In the genomic region with DNA sequence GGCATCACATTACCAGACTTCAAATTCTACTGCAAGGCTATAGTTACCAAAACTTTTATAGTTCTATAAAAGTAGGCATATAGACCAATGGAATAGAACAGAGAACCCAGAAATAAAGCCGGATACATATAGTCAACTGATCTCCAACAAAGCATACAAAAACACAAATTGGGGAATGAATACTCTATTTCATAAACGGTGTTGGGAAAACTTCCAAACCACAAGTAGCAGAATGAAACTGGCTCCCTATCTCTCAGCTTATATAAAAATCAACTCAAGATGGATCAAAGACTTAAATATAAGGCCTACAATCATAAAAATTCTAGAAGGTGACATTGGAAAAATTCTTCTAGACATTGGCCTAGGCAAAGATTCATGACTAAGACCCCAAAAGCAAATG, we compare ENCODE assay signal across 34 cellular contexts.
"Had no signal": no experiment of that assay in that cellular context is flagged by ENCODE, and none has a peak within 500 bp of the region (broad histone marks: within the 10 kb centered on the region; RNA-seq: fewer than 3 reads in every experiment).

No MANE protein-coding gene starts in this region.

- H3K4me1 Mint-ChIP-seq: activated CD4-positive, alpha-beta T cell treated with anti-CD3 and anti-CD28 coated beads for 36 hours; activated CD8-positive, alpha-beta memory T cell treated with anti-CD3 and anti-CD28 coated beads, Interleukin-2, amount 10 ng/mL, durations not matched to agents 7 days and 5 days; activated naive CD8-positive, alpha-beta T cell treated with anti-CD3 and anti-CD28 coated beads for 36 hours; brain; WTC11 had no signal

- DNase-seq: activated CD4-positive, alpha-beta memory T cell treated with anti-CD3 and anti-CD28 coated beads for 36 hours; activated CD4-positive, alpha-beta T cell treated with anti-CD3 and anti-CD28 coated beads for 36 hours; activated CD4-positive, alpha-beta T cell treated with anti-CD3 and anti-CD28 coated beads, Interleukin-2, amount 10 ng/mL, durations not matched to agents 7 days and 5 days; activated CD8-positive, alpha-beta memory T cell treated with anti-CD3 and anti-CD28 coated beads for 24 hours; activated CD8-positive, alpha-beta memory T cell treated with anti-CD3 and anti-CD28 coated beads, Interleukin-2, amount 10 ng/mL, durations not matched to agents 7 days and 5 days; activated CD8-positive, alpha-beta memory T cell treated with anti-CD3 and anti-CD28 coated beads, Interleukin-2, amount 50 U/mL, for 48 hours; activated effector memory CD4-positive, alpha-beta T cell treated with anti-CD3 and anti-CD28 coated beads, Interleukin-2, amount 50 U/mL, for 16 hours; activated naive CD4-positive, alpha-beta T cell; activated naive CD4-positive, alpha-beta T cell treated with anti-CD3 and anti-CD28 coated beads, Interleukin-2, amount 50 U/mL, for 16 hours; activated naive CD8-positive, alpha-beta T cell treated with anti-CD3 and anti-CD28 coated beads for 36 hours; activated T-cell treated with anti-CD3 and anti-CD28 coated beads, Interleukin-2, amount 50 U/mL, for 48 hours; amygdala; caudate nucleus; cerebellar nuclear complex; NCI-H1105; NCI-H1436; NCI-H1694 treated with DMSO at 0.1 percent for 48 hours; NCI-H2029; NCI-H510A; NCI-H526; NCI-H748 treated with DMSO at 0.1 percent for 48 hours; NK-92 treated with Interleukin-12 subunit alpha and Interleukin-12 subunit beta, amount 100 ng/mL, for 24 hours; PC-9; Right ventricle myocardium superior had no signal

- H3K4me3 ChIP-seq: ascending aorta, K562, PC-9, SK-N-MC had no signal

- H3K27me3 ChIP-seq: ascending aorta had no signal

- H3K27ac Mint-ChIP-seq: activated CD4-positive, alpha-beta memory T cell treated with anti-CD3 and anti-CD28 coated beads for 36 hours; activated CD4-positive, alpha-beta T cell treated with anti-CD3 and anti-CD28 coated beads for 36 hours; activated CD4-positive, alpha-beta T cell treated with anti-CD3 and anti-CD28 coated beads, Interleukin-2, amount 10 ng/mL, durations not matched to agents 7 days and 5 days; activated CD8-positive, alpha-beta memory T cell treated with anti-CD3 and anti-CD28 coated beads, Interleukin-2, amount 10 ng/mL, durations not matched to agents 7 days and 5 days; activated naive CD8-positive, alpha-beta T cell treated with anti-CD3 and anti-CD28 coated beads for 36 hours; brain; T-helper 1 cell treated with Interleukin-12 subunit alpha and Interleukin-12 subunit beta and Interleukin-4 antibody, amounts not matched to agents 30 μg/mL and 1 μg/mL, for 36 hours; T-helper 2 cell treated with Interferon-gamma antibody and Interleukin-4, amounts not matched to agents 5 μg/mL and 100 μg/mL, for 36 hours; WTC11 had no signal

- H2AFZ ChIP-seq: PC-9 had no signal

- ATAC-seq: activated CD4-positive, alpha-beta T cell treated with anti-CD3 and anti-CD28 coated beads for 36 hours; activated CD4-positive, CD25-positive, alpha-beta regulatory T cell treated with anti-CD3 and anti-CD28 coated beads, Interleukin-2, amount 50 U/mL, for 24 hours; activated CD8-positive, alpha-beta memory T cell treated with anti-CD3 and anti-CD28 coated beads, Interleukin-2, amount 10 ng/mL, durations not matched to agents 7 days and 5 days; K562; WTC11 had no signal

- H3K4me2 ChIP-seq: PC-9 had no signal

- FAIRE-seq: bronchial epithelial cell, K562, RCC 7860 had no signal

- H3K27me3 Mint-ChIP-seq: activated CD4-positive, alpha-beta T cell treated with anti-CD3 and anti-CD28 coated beads, Interleukin-2, amount 10 ng/mL, durations not matched to agents 7 days and 5 days; activated naive CD8-positive, alpha-beta T cell treated with anti-CD3 and anti-CD28 coated beads for 36 hours had no signal

- H3K27ac ChIP-seq: ascending aorta, PC-9, SK-N-MC had no signal

- H3K36me3 Mint-ChIP-seq: activated CD4-positive, alpha-beta memory T cell treated with anti-CD3 and anti-CD28 coated beads for 36 hours; activated CD8-positive, alpha-beta memory T cell treated with anti-CD3 and anti-CD28 coated beads, Interleukin-2, amount 10 ng/mL, durations not matched to agents 7 days and 5 days; activated naive CD8-positive, alpha-beta T cell treated with anti-CD3 and anti-CD28 coated beads for 36 hours; brain; WTC11 had no signal

- H3K4me3 Mint-ChIP-seq: activated CD4-positive, alpha-beta memory T cell treated with anti-CD3 and anti-CD28 coated beads for 36 hours; activated CD4-positive, alpha-beta T cell treated with anti-CD3 and anti-CD28 coated beads for 36 hours; activated CD4-positive, alpha-beta T cell treated with anti-CD3 and anti-CD28 coated beads, Interleukin-2, amount 10 ng/mL, durations not matched to agents 7 days and 5 days; activated CD8-positive, alpha-beta memory T cell treated with anti-CD3 and anti-CD28 coated beads, Interleukin-2, amount 10 ng/mL, durations not matched to agents 7 days and 5 days; activated naive CD8-positive, alpha-beta T cell treated with anti-CD3 and anti-CD28 coated beads for 36 hours; brain; T-helper 1 cell treated with Interleukin-12 subunit alpha and Interleukin-12 subunit beta and Interleukin-4 antibody, amounts not matched to agents 30 μg/mL and 1 μg/mL, for 36 hours; T-helper 2 cell treated with Interferon-gamma antibody and Interleukin-4, amounts not matched to agents 5 μg/mL and 100 μg/mL, for 36 hours; WTC11 had no signal

- H3K36me3 ChIP-seq: ascending aorta had no signal

- H3K4me1 ChIP-seq: ascending aorta had no signal
